Comparison of ENCODE assay signal across 8 cellular contexts in genomic region chr2:188512456-188512855, GRCh38.
A peak's percentile ranks its signal among the peaks of the same experiment; 100 is the strongest.
DNase-seq lines count a peak whose midpoint lies in the region; ATAC-seq and TF ChIP-seq lines count a peak whose summit lies in the region.

No MANE protein-coding gene starts in this region.

- H3K9me3 ChIP-seq in WERI-Rb-1 (ENCODE audit: severe bottlenecking) = no peaks in the 10 kb centered on the region

- peak; percentile 30 for DNase-seq in Caki2 (ENCODE audit: low read depth)
- peak; percentile 45 for DNase-seq in NCI-H146 treated with DMSO at 0.1 percent for 48 hours (lab: John Stamatoyannopoulos, UW; ENCODE audit: unreplicated experiment)
- no peak for DNase-seq in WERI-Rb-1
- DNase-seq in kidney glomerular epithelial cell (lab: John Stamatoyannopoulos, UW) = peak; percentile 73
- DNase-seq in islet precursor cell = no peak
- DNase-seq in 8988T = no peak

- no peaks in the 10 kb centered on the region for H3K36me3 ChIP-seq in WERI-Rb-1

- TF ChIP-seq CTCF in WERI-Rb-1 (IDR thresholded peaks at IDR 0.05; ENCODE audit: low read depth, low read length) = 0 out of 2 replicates have a peak, but pooled peaks have one; percentile 13

- no peak overlapping the region for H3K4me3 ChIP-seq in WERI-Rb-1 (ENCODE audit: low read depth, low read length)

- H3K27me3 ChIP-seq in WERI-Rb-1 (ENCODE audit: insufficient read depth, low read depth, severe bottlenecking) = no peaks in the 10 kb centered on the region

- no peak overlapping the region for H3K27ac ChIP-seq in WERI-Rb-1

- ATAC-seq in GM21786 (IDR thresholded peaks at IDR 0.05; ENCODE audit: unreplicated experiment) = peak; percentile 61
- ATAC-seq in HG03045 (IDR thresholded peaks at IDR 0.05; ENCODE audit: unreplicated experiment) = no peak

- in situ Hi-C loops in Caki2 (cut with HindIII; ENCODE audit: low pct_unique_long_range_greater_than_20kb, low sequenced_read_pairs) = no loop called here

Comparison
In these comparisons a context has a peak if more than half of its experiments do, and no peak if none do; other contexts are left out.
1. DNase-seq: peak in Caki2 (single experiment), NCI-H146 treated with DMSO at 0.1 percent for 48 hours (single experiment) and kidney glomerular epithelial cell (single experiment); none in WERI-Rb-1 (single experiment), islet precursor cell (single experiment) and 8988T (single experiment).